26 cellular contexts compared by ENCODE assay signal in genomic region chr5:54445691-54446090, GRCh38. TPM values are rescaled to one million over a fixed set of nuclear protein-coding genes. Genes with fewer than 3 reads are reported as not detected.
"Had no signal": no experiment of that assay in that cellular context is flagged by ENCODE, and none has a peak within 500 bp of the region (broad histone marks: within the 10 kb centered on the region; RNA-seq: fewer than 3 reads in every experiment).

No MANE protein-coding gene starts in this region.

- H3K4me1 Mint-ChIP-seq: activated CD4-positive, alpha-beta memory T cell treated with anti-CD3 and anti-CD28 coated beads, Interleukin-2, amount 10 ng/mL, durations not matched to agents 7 days and 5 days; brain; immature natural killer cell had no signal

- H3K4me1 ChIP-seq: tibial nerve had no signal

- H3K4me3 Mint-ChIP-seq: activated CD4-positive, alpha-beta memory T cell treated with anti-CD3 and anti-CD28 coated beads, Interleukin-2, amount 10 ng/mL, durations not matched to agents 7 days and 5 days; activated naive CD4-positive, alpha-beta T cell treated with anti-CD3 and anti-CD28 coated beads, Interleukin-2, amount 10 ng/mL, durations not matched to agents 7 days and 5 days; activated T-cell treated with anti-CD3 and anti-CD28 coated beads, Interleukin-2, amount 50 U/mL, for 72 hours; brain; dendritic cell treated with granulocyte-macrophage colony-stimulating factor and Interleukin-4, amounts not matched to agents 40 ng/mL and 50 ng/mL, for 4 days; immature natural killer cell; naive thymus-derived CD4-positive, alpha-beta T cell; stimulated activated naive CD8-positive, alpha-beta T cell treated with anti-CD3 and anti-CD28 coated beads, Interleukin-15, Interleukin-2, amounts not matched to agents 100 ng/mL and 50 ng/mL, for 24 hours; T-helper 17 cell had no signal

- H3K27ac Mint-ChIP-seq: activated CD4-positive, alpha-beta memory T cell treated with anti-CD3 and anti-CD28 coated beads, Interleukin-2, amount 10 ng/mL, durations not matched to agents 7 days and 5 days; activated naive CD4-positive, alpha-beta T cell treated with anti-CD3 and anti-CD28 coated beads, Interleukin-2, amount 10 ng/mL, durations not matched to agents 7 days and 5 days; activated T-cell treated with anti-CD3 and anti-CD28 coated beads, Interleukin-2, amount 50 U/mL, for 72 hours; dendritic cell treated with granulocyte-macrophage colony-stimulating factor and Interleukin-4, amounts not matched to agents 40 ng/mL and 50 ng/mL, for 4 days; immature natural killer cell; naive thymus-derived CD4-positive, alpha-beta T cell; stimulated activated naive CD8-positive, alpha-beta T cell treated with anti-CD3 and anti-CD28 coated beads, Interleukin-15, Interleukin-2, amounts not matched to agents 100 ng/mL and 50 ng/mL, for 24 hours; T-helper 17 cell had no signal

- H3K9me3 ChIP-seq: mucosa of descending colon, tibial nerve had no signal

- DNase-seq: activated CD4-positive, alpha-beta memory T cell treated with anti-CD3 and anti-CD28 coated beads, Interleukin-2, amount 10 ng/mL, durations not matched to agents 7 days and 5 days; activated CD4-positive, alpha-beta T cell treated with anti-CD3 and anti-CD28 coated beads for 48 hours; activated effector memory CD4-positive, alpha-beta T cell treated with Interleukin-2 at 50 U/mL for 16 hours; activated naive CD4-positive, alpha-beta T cell treated with anti-CD3 and anti-CD28 coated beads, Interleukin-2, amount 10 ng/mL, durations not matched to agents 7 days and 5 days; activated T-cell treated with anti-CD3 and anti-CD28 coated beads, Interleukin-2, amount 50 U/mL, for 72 hours; amygdala; caudate nucleus; effector CD4-positive, alpha-beta T cell; immature natural killer cell; kidney glomerular epithelial cell; mesenchymal stem cell; mucosa of descending colon; naive thymus-derived CD4-positive, alpha-beta T cell; stimulated activated CD4-positive, alpha-beta T cell treated with anti-CD3 and anti-CD28 coated beads, Interleukin-4, amount 100 ng/mL, for 4 hours; substantia nigra; SW 1271; T-helper 17 cell had no signal

- H3K4me3 ChIP-seq: hepatocyte, mucosa of descending colon, tibial nerve had no signal

- ATAC-seq: activated T-cell treated with anti-CD3 and anti-CD28 coated beads, Interleukin-2, amount 50 U/mL, for 72 hours; naive thymus-derived CD4-positive, alpha-beta T cell; T-helper 17 cell had no signal

- H3K27me3 Mint-ChIP-seq: stimulated activated naive CD8-positive, alpha-beta T cell treated with anti-CD3 and anti-CD28 coated beads, Interleukin-15, Interleukin-2, amounts not matched to agents 100 ng/mL and 50 ng/mL, for 24 hours had no signal

- H3K36me3 Mint-ChIP-seq: activated naive CD4-positive, alpha-beta T cell treated with anti-CD3 and anti-CD28 coated beads, Interleukin-2, amount 10 ng/mL, durations not matched to agents 7 days and 5 days; brain; immature natural killer cell; naive thymus-derived CD4-positive, alpha-beta T cell had no signal

- H3K9me3 Mint-ChIP-seq: activated CD4-positive, alpha-beta memory T cell treated with anti-CD3 and anti-CD28 coated beads, Interleukin-2, amount 10 ng/mL, durations not matched to agents 7 days and 5 days; activated naive CD4-positive, alpha-beta T cell treated with anti-CD3 and anti-CD28 coated beads, Interleukin-2, amount 10 ng/mL, durations not matched to agents 7 days and 5 days; activated T-cell treated with anti-CD3 and anti-CD28 coated beads, Interleukin-2, amount 50 U/mL, for 72 hours; dendritic cell treated with granulocyte-macrophage colony-stimulating factor and Interleukin-4, amounts not matched to agents 40 ng/mL and 50 ng/mL, for 4 days; immature natural killer cell; naive thymus-derived CD4-positive, alpha-beta T cell; stimulated activated naive CD8-positive, alpha-beta T cell treated with anti-CD3 and anti-CD28 coated beads, Interleukin-15, Interleukin-2, amounts not matched to agents 100 ng/mL and 50 ng/mL, for 24 hours had no signal

- H3K27ac ChIP-seq: hepatocyte, tibial nerve had no signal

- H3K27me3 ChIP-seq: hepatocyte, tibial nerve had no signal

- H3K36me3 ChIP-seq: tibial nerve had no signal

- FAIRE-seq: endometrium had no signal

RNA-seq across cellular contexts. Expression of gene HSPB3, which starts 9.8 kb away (rescaled TPM):
- total RNA-seq: activated CD4-positive, alpha-beta memory T cell treated with anti-CD3 and anti-CD28 coated beads, Interleukin-2, amount 10 ng/mL, durations not matched to agents 7 days and 5 days; activated T-cell treated with anti-CD3 and anti-CD28 coated beads, Interleukin-2, amount 50 U/mL, for 72 hours; epithelial cell of proximal tubule; naive thymus-derived CD4-positive, alpha-beta T cell; osteoblast; renal cortical epithelial cell; T-helper 17 cell had no signal
- polyA plus RNA-seq: immature natural killer cell; naive thymus-derived CD4-positive, alpha-beta T cell had no signal
